19 cellular contexts compared by ENCODE assay signal in genomic region chr12:2169964-2170363, GRCh38.
DNase-seq lines count a peak whose midpoint lies in the region; ATAC-seq and TF ChIP-seq lines count a peak whose summit lies in the region.
"Had no signal": no experiment of that assay in that cellular context is flagged by ENCODE, and none has a peak within 500 bp of the region (broad histone marks: within the 10 kb centered on the region; RNA-seq: fewer than 3 reads in every experiment).

No MANE protein-coding gene starts in this region.

- 94% methylated on average over 2 of the region's 2 CpGs for WGBS in hepatocyte (ENCODE audit: low lambda C conversion rate, missing lambda C conversion rate)
- 75 to 76% methylated on average over 2 of the region's 2 CpGs for WGBS in transverse colon (ENCODE audit: low coverage in 1 of 2), 2 donors

- H3K4me2 ChIP-seq in hepatocyte = no peak overlapping the region
- H3K4me2 ChIP-seq: GM23338 had no signal

- TF ChIP-seq POLR2A in transverse colon (IDR thresholded peaks at IDR 0.05) = no peak

- TF ChIP-seq CTCF in astrocyte of the spinal cord (IDR thresholded peaks at IDR 0.05; ENCODE audit: low read depth, low read length) (no peak), hepatocyte (IDR thresholded peaks at IDR 0.05; ENCODE audit: poor library complexity) (no peak), transverse colon (IDR thresholded peaks at IDR 0.05) (no peak)

- no peak overlapping the region for H3K4me3 ChIP-seq in astrocyte of the spinal cord (ENCODE audit: low read depth, low read length)
- no peak overlapping the region for H3K4me3 ChIP-seq in hepatocyte
- no peak overlapping the region for H3K4me3 ChIP-seq in transverse colon
- H3K4me3 ChIP-seq: body of pancreas, GM23338, SJSA1, thyroid gland had no signal

- H3K27me3 ChIP-seq in hepatocyte = no peaks in the 10 kb centered on the region
- no peaks in the 10 kb centered on the region for H3K27me3 ChIP-seq in transverse colon
- H3K27me3 ChIP-seq: BE2C, body of pancreas, SJSA1, thyroid gland had no signal

- intact Hi-C loops in transverse colon (cut with DNase I; ENCODE audit: low total_unique reads) = loop anchor here (10.0 kb wide), 1 partner anchor 95 kb away; no protein-coding TSS in a partner anchor

- H3K36me3 ChIP-seq in hepatocyte (replicated peaks; ENCODE audit: insufficient read depth, low read depth) (no peaks in the 10 kb centered on the region), transverse colon (no peaks in the 10 kb centered on the region)
- H3K36me3 ChIP-seq: BE2C, thyroid gland had no signal

- TF ChIP-seq EP300 in transverse colon (IDR thresholded peaks at IDR 0.05; ENCODE audit: low read depth) = no peak

- H3K9me2 ChIP-seq in hepatocyte (replicated peaks; ENCODE audit: insufficient read depth) = no peaks in the 10 kb centered on the region

- in situ Hi-C loops in astrocyte of the spinal cord (cut with HindIII; ENCODE audit: low sequenced_read_pairs) (no loop called here), transverse colon (cut with MboI; ENCODE audit: low pct_ligation_motif_present in 1 of 4, low pct_unique_long_range_greater_than_20kb in 1 of 4, low sequenced_read_pairs in 3 of 4) (no loop called here)

- H2AFZ ChIP-seq in hepatocyte = no peak overlapping the region
- H2AFZ ChIP-seq: GM23338 had no signal

- H3K79me2 ChIP-seq in hepatocyte = no peaks in the 10 kb centered on the region

- H3K4me1 ChIP-seq in hepatocyte (ENCODE audit: insufficient read depth) (peaks cover 21% of the 10 kb centered on the region), transverse colon (peaks cover 13 to 23% (median 20%) of the 10 kb centered on the region in 4 donors)
- H3K4me1 ChIP-seq: BE2C, body of pancreas, SJSA1, thyroid gland had no signal

- DNase-seq in M059J (ENCODE audit: low read depth) = peak; percentile 32
- peak; percentile 33 for DNase-seq in astrocyte of the spinal cord (ENCODE audit: low read depth, low spot score)
- DNase-seq in hepatocyte (ENCODE audit: low spot score) = no peak
- no peak for DNase-seq in transverse colon
- no peak for DNase-seq in glomerular visceral epithelial cell (ENCODE audit: extremely low spot score)
- no peak for DNase-seq in kidney tubule cell (ENCODE audit: low spot score)
- DNase-seq: activated naive CD4-positive, alpha-beta T cell treated with Interleukin-2 at 50 U/mL for 16 hours; BE2C; Caco-2; cortex of kidney; foreskin melanocyte; NCI-H748 treated with DMSO at 0.1 percent for 48 hours; T-helper 17 cell had no signal

- H3K9me3 ChIP-seq in hepatocyte (ENCODE audit: low read depth) = peaks cover 6% of the 10 kb centered on the region
- H3K9me3 ChIP-seq in transverse colon = no peaks in the 10 kb centered on the region
- H3K9me3 ChIP-seq: BE2C, Caco-2, thyroid gland had no signal

- H3K27ac ChIP-seq in hepatocyte = peak overlapping the region; percentile 90
- H3K27ac ChIP-seq in transverse colon = peak overlapping the region; percentile 66 to 73 (median 69)
- H3K27ac ChIP-seq: body of pancreas, SJSA1, thyroid gland, VCaP had no signal

- no peak for ATAC-seq in HG03095 (IDR thresholded peaks at IDR 0.05; ENCODE audit: unreplicated experiment)
- ATAC-seq: GM23338, T-helper 17 cell had no signal

- H4K20me1 ChIP-seq in hepatocyte (ENCODE audit: insufficient read depth, poor library complexity, severe bottlenecking) = no peaks in the 10 kb centered on the region

Comparison
In these comparisons a context has a peak if more than half of its experiments do, and no peak if none do; other contexts are left out.
1. DNase-seq: peak in M059J (single experiment) and astrocyte of the spinal cord (single experiment); none in hepatocyte (single experiment), transverse colon (single experiment), glomerular visceral epithelial cell (single experiment) and kidney tubule cell (single experiment).